In genomic region chr6:13682346-13682745, GRCh38 we compare ENCODE assay signal across 13 cellular contexts.
"Had no signal": no experiment of that assay in that cellular context is flagged by ENCODE, and none has a peak within 500 bp of the region (broad histone marks: within the 10 kb centered on the region; RNA-seq: fewer than 3 reads in every experiment).

No MANE protein-coding gene starts in this region.

- H3K27me3 Mint-ChIP-seq: dendritic cell treated with granulocyte-macrophage colony-stimulating factor and Interleukin-4, amounts not matched to agents 40 ng/mL and 50 ng/mL, for 4 days had no signal

- H3K36me3 ChIP-seq: prostate gland, right atrium auricular region, thyroid gland had no signal

- H3K4me1 Mint-ChIP-seq: neural progenitor cell had no signal

- H3K27ac Mint-ChIP-seq: dendritic cell treated with granulocyte-macrophage colony-stimulating factor and Interleukin-4, amounts not matched to agents 40 ng/mL and 50 ng/mL, for 4 days; neural progenitor cell had no signal

- H3K27me3 ChIP-seq: neural progenitor cell, right atrium auricular region, thyroid gland had no signal

- DNase-seq: activated CD4-positive, CD25-positive, alpha-beta regulatory T cell treated with anti-CD3 and anti-CD28 coated beads, Interleukin-2, amount 50 U/mL, for 72 hours; activated naive CD4-positive, alpha-beta T cell; amniotic stem cell; left ventricle myocardium superior; stimulated activated CD4-positive, alpha-beta T cell treated with anti-CD3 and anti-CD28 coated beads, Interleukin-2, amount 100 ng/mL, for 24 hours; stimulated activated naive CD4-positive, alpha-beta T cell treated with Interleukin-2 at 50 U/mL for 16 hours; thyroid gland had no signal

- H3K27ac ChIP-seq: neural progenitor cell, prostate gland, right atrium auricular region, thyroid gland, VCaP had no signal

- H3K4me3 ChIP-seq: neural progenitor cell, prostate gland, right atrium auricular region, thyroid gland had no signal

- H3K4me3 Mint-ChIP-seq: dendritic cell treated with granulocyte-macrophage colony-stimulating factor and Interleukin-4, amounts not matched to agents 40 ng/mL and 50 ng/mL, for 4 days; neural progenitor cell had no signal

- H3K9me3 Mint-ChIP-seq: dendritic cell treated with granulocyte-macrophage colony-stimulating factor and Interleukin-4, amounts not matched to agents 40 ng/mL and 50 ng/mL, for 4 days had no signal

- H3K4me1 ChIP-seq: neural progenitor cell, prostate gland, thyroid gland had no signal

- ATAC-seq: left ventricle myocardium superior, SK-N-SH treated with all-trans-retinoic acid at 6 μM for 48 hours had no signal

- H3K9me3 ChIP-seq: prostate gland, thyroid gland had no signal
